14 cellular contexts compared by ENCODE assay signal in genomic region chr15:76730262-76730661, GRCh38.
"Had no signal": no experiment of that assay in that cellular context is flagged by ENCODE, and none has a peak within 500 bp of the region (broad histone marks: within the 10 kb centered on the region; RNA-seq: fewer than 3 reads in every experiment).

No MANE protein-coding gene starts in this region.

- H3K4me3 Mint-ChIP-seq: activated naive CD4-positive, alpha-beta T cell treated with anti-CD3 and anti-CD28 coated beads for 36 hours; activated T-helper 17 cell treated with anti-CD3 and anti-CD28 coated beads, Interleukin-2, amount 50 U/mL, for 72 hours; brain; natural killer cell; stimulated activated effector memory CD8-positive, alpha-beta T cell treated with anti-CD3 and anti-CD28 coated beads, Interleukin-12 subunit alpha, Interleukin-12 subunit beta, amount 100 ng/mL, for 72 hours had no signal

- ATAC-seq: activated T-helper 17 cell treated with anti-CD3 and anti-CD28 coated beads, Interleukin-2, amount 50 U/mL, for 72 hours; natural killer cell; stimulated activated effector memory CD8-positive, alpha-beta T cell treated with anti-CD3 and anti-CD28 coated beads, Interleukin-12 subunit alpha, Interleukin-12 subunit beta, amount 100 ng/mL, for 72 hours had no signal

- H3K4me1 ChIP-seq: right atrium auricular region had no signal

- H3K27me3 ChIP-seq: hepatocyte, right atrium auricular region had no signal

- H3K79me2 ChIP-seq: hepatocyte had no signal

- H3K9me3 Mint-ChIP-seq: activated naive CD4-positive, alpha-beta T cell treated with anti-CD3 and anti-CD28 coated beads for 36 hours; activated T-helper 17 cell treated with anti-CD3 and anti-CD28 coated beads, Interleukin-2, amount 50 U/mL, for 72 hours; natural killer cell; stimulated activated effector memory CD8-positive, alpha-beta T cell treated with anti-CD3 and anti-CD28 coated beads, Interleukin-12 subunit alpha, Interleukin-12 subunit beta, amount 100 ng/mL, for 72 hours had no signal

- H3K27me3 Mint-ChIP-seq: activated T-helper 17 cell treated with anti-CD3 and anti-CD28 coated beads, Interleukin-2, amount 50 U/mL, for 72 hours; brain had no signal

- H3K4me2 ChIP-seq: hepatocyte, smooth muscle cell had no signal

- H3K4me1 Mint-ChIP-seq: brain; stimulated activated effector memory CD8-positive, alpha-beta T cell treated with anti-CD3 and anti-CD28 coated beads, Interleukin-12 subunit alpha, Interleukin-12 subunit beta, amount 100 ng/mL, for 72 hours had no signal

- DNase-seq: activated CD4-positive, alpha-beta T cell treated with anti-CD3 and anti-CD28 coated beads, Interleukin-2, amount 50 U/mL, for 1 hour; activated CD4-positive, CD25-positive, alpha-beta regulatory T cell; activated naive CD4-positive, alpha-beta T cell treated with anti-CD3 and anti-CD28 coated beads for 36 hours; activated T-cell treated with anti-CD3 and anti-CD28 coated beads for 4 hours; natural killer cell; nucleus accumbens; trophoblast cell had no signal

- H2AFZ ChIP-seq: hepatocyte had no signal

- H3K4me3 ChIP-seq: hepatocyte, lung, right atrium auricular region, smooth muscle cell had no signal

- H3K27ac Mint-ChIP-seq: activated naive CD4-positive, alpha-beta T cell treated with anti-CD3 and anti-CD28 coated beads for 36 hours; activated T-helper 17 cell treated with anti-CD3 and anti-CD28 coated beads, Interleukin-2, amount 50 U/mL, for 72 hours; brain; natural killer cell; stimulated activated effector memory CD8-positive, alpha-beta T cell treated with anti-CD3 and anti-CD28 coated beads, Interleukin-12 subunit alpha, Interleukin-12 subunit beta, amount 100 ng/mL, for 72 hours had no signal

- H3K27ac ChIP-seq: hepatocyte, right atrium auricular region had no signal
